In the genomic region with DNA sequence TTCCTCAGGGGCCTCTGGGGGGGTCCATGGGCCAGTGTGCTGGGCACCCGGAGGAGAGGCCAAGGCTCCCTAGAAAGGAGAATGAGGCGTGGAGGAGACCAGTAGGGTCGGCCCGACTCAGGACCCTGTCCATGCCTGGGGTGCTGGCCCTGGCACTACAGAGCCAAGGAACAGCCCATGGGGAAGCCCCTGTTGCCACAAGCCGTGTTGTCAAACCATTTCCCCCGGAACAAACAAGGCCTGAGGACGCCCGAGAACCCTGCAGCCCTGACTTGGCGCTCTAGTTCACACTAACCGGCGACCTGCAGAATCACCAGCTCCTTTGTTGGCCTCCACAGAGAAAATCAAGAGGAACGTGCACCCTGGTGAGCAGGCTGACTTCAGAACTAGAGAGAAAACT, we compare ENCODE assay signal across 1 cellular context.
TF ChIP-seq lines count a peak whose summit lies in the region.

No MANE protein-coding gene starts in this region.

TF ChIP-seq in HepG2, 621 proteins besides CTCF, POLR2A, EP300 and RAD21:
- TF ChIP-seq, protein P1, sequence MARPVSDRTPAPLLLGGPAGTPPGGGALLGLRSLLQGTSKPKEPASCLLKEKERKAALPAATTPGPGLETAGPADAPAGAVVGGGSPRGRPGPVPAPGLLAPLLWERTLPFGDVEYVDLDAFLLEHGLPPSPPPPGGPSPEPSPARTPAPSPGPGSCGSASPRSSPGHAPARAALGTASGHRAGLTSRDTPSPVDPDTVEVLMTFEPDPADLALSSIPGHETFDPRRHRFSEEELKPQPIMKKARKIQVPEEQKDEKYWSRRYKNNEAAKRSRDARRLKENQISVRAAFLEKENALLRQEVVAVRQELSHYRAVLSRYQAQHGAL (CRISPR knock-in tag; IDR thresholded peaks at IDR 0.05; ENCODE audit: not compliant biosample characterization), result no peak
- TF ChIP-seq, protein P2, sequence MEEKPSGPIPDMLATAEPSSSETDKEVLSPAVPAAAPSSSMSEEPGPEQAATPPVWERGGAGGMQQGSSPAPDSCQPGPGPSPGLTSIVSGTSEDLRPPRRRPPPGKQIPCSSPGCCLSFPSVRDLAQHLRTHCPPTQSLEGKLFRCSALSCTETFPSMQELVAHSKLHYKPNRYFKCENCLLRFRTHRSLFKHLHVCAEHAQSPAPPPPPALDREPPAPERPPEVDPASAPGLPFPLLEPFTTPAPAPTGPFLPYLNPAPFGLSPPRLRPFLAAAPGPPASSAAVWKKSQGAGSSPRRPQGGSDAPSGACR (CRISPR knock-in tag; IDR thresholded peaks at IDR 0.05), result no peak
- TF ChIP-seq PHB2 (IDR thresholded peaks at IDR 0.05; ENCODE audit: partially characterized antibody) (no peak), SCMH1 (CRISPR knock-in tag; IDR thresholded peaks at IDR 0.05; ENCODE audit: borderline replicate concordance) (no peak), ZNF777 (CRISPR knock-in tag; IDR thresholded peaks at IDR 0.05) (no peak), KDM6A (CRISPR knock-in tag; IDR thresholded peaks at IDR 0.05; ENCODE audit: low read depth) (no peak)
